11 cellular contexts compared by ENCODE assay signal in the genomic region with DNA sequence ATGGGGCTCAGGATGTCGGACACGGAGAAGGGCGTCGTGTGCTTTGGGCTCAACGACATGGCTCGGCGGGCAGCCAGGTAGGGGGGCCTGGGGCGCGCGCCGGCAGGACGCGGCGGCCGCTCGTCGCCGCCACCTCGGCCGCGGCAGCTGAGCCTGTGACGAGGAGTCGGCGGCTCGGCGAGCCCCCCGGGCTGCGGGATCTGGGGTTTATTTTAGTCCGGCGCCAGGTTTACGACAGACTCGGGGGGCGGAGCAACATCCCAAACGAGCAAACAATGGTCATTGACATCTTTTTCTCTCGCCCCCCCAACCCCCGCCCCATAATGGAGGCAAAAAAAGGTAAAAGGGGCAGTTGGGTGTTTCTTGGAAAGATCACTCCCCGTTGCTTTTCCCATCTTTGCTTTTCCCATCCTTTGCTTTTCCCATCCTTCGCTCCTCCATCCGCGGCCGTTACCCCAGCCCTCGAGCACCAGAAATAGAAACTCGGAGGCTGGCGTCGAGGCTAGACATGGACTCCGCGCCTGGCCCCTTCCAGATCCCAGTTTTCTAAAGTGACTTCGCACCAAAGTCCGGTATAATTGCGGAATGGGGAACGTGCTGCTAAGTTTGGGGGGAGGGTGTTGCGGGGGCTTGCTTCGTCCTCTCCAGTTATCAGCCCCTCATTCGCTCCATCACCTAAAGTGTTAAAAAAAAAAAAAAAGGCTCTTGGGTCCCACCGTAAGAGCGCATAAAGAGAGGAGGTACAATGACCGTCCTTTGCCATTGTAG. TPM values are rescaled to one million over a fixed set of nuclear protein-coding genes. Genes with fewer than 3 reads are reported as not detected.
DNase-seq lines count a peak whose midpoint lies in the region; ATAC-seq and TF ChIP-seq lines count a peak whose summit lies in the region.
"Had no signal": no experiment of that assay in that cellular context is flagged by ENCODE, and none has a peak within 500 bp of the region (broad histone marks: within the 10 kb centered on the region; RNA-seq: fewer than 3 reads in every experiment).

A gene (minus strand): TSS at position 186 of the 768 bp plus-strand sequence. CDS start 127 bp downstream, at position 59.

- H3K4me1 Mint-ChIP-seq in CD4-positive, alpha-beta T cell (ENCODE audit: low read depth), result peaks cover 19% of the 10 kb centered on the region
- no peaks in the 10 kb centered on the region for H3K4me1 Mint-ChIP-seq in nephron progenitor cell

- H3K9me3 Mint-ChIP-seq in CD4-positive, alpha-beta T cell, result peaks cover 2% of the 10 kb centered on the region
- H3K9me3 Mint-ChIP-seq in nephron progenitor cell, result no peaks in the 10 kb centered on the region

- H3K4me3 Mint-ChIP-seq in CD4-positive, alpha-beta T cell, result peak within 1 kb of the TSS; percentile 60
- H3K4me3 Mint-ChIP-seq in nephron progenitor cell, result no peak within 1 kb of the TSS

- no peak for DNase-seq in CD4-positive, alpha-beta T cell
- DNase-seq in HUDEP-2 (lab: John Stamatoyannopoulos, UW; ENCODE audit: unreplicated experiment in 76 of 76) (peak in 39 of 76 experiments; percentile 4 to 61 (median 36)), ascending aorta (ENCODE audit: low spot score in 2 of 2) (no peak), nephron progenitor cell (peak; percentile 17), middle frontal gyrus (ENCODE audit: extremely low spot score, low spot score) (no peak), nucleus accumbens (lab: John Stamatoyannopoulos, UW) (no peak)
- DNase-seq: occipital lobe, OCI-M1 had no signal

- intact Hi-C loops in CD4-positive, alpha-beta T cell (cut with DNase I, micrococcal nuclease), result loop anchor here (5.0 to 10.0 kb wide), 4 partner anchors 110 to 293 kb away; a partner anchor contains a TSS
- intact Hi-C loops in ascending aorta (cut with DNase I), result no loop called here

- H3K9me3 ChIP-seq in CD4-positive, alpha-beta T cell (ENCODE audit: control insufficient read depth, low read length), result peaks cover 17% of the 10 kb centered on the region
- no peaks in the 10 kb centered on the region for H3K9me3 ChIP-seq in ascending aorta

- H3K36me3 Mint-ChIP-seq in CD4-positive, alpha-beta T cell (ENCODE audit: low read depth), result peaks cover 5% of the 10 kb centered on the region
- no peaks in the 10 kb centered on the region for H3K36me3 Mint-ChIP-seq in nephron progenitor cell (ENCODE audit: low read depth)

- no peak within 1 kb of the TSS for H3K27ac ChIP-seq in CD4-positive, alpha-beta T cell (ENCODE audit: low read depth, low read length)
- H3K27ac ChIP-seq in ascending aorta, result no peak within 1 kb of the TSS

- TF ChIP-seq CTCF in CD4-positive, alpha-beta T cell (IDR thresholded peaks at IDR 0.05), result no peak
- TF ChIP-seq CTCF in ascending aorta (IDR thresholded peaks at IDR 0.05) (no peak), nephron progenitor cell (IDR thresholded peaks at IDR 0.05) (no peak)

- H3K27me3 ChIP-seq in CD4-positive, alpha-beta T cell (ENCODE audit: control insufficient read depth, insufficient read depth, low read length), result peaks cover 89% of the 10 kb centered on the region
- H3K27me3 ChIP-seq in ascending aorta, result peaks cover 28% of the 10 kb centered on the region

- H3K4me1 ChIP-seq in ascending aorta, result peaks cover 0 to 2% of the 10 kb centered on the region in 2 donors

- POLR2A ChIA-PET in CD4-positive, alpha-beta T cell (lab: Charles Lee), result no interaction called here

- H3K4me3 ChIP-seq in ascending aorta, result peak within 1 kb of the TSS; percentile 37 to 50

- no peak within 1 kb of the TSS for H3K27ac Mint-ChIP-seq in CD4-positive, alpha-beta T cell
- H3K27ac Mint-ChIP-seq in nephron progenitor cell, result no peak within 1 kb of the TSS

- H3K27me3 Mint-ChIP-seq in CD4-positive, alpha-beta T cell, result peaks cover 81% of the 10 kb centered on the region
- peaks cover 92% of the 10 kb centered on the region for H3K27me3 Mint-ChIP-seq in nephron progenitor cell (ENCODE audit: low read depth, poor library complexity)

- H3K36me3 ChIP-seq in ascending aorta, result no peaks in the 10 kb centered on the region

- no peak for ATAC-seq in CD4-positive, alpha-beta T cell (ENCODE audit: poor library complexity)
- ATAC-seq in GM21576 (IDR thresholded peaks at IDR 0.05; ENCODE audit: unreplicated experiment), result no peak
- ATAC-seq in GM21825 (IDR thresholded peaks at IDR 0.05; ENCODE audit: unreplicated experiment), result no peak

- CTCF ChIA-PET in CD4-positive, alpha-beta T cell (lab: Charles Lee), result no interaction called here

RNA-seq across cellular contexts. Expression of the gene that starts here (rescaled TPM):
- not detected for total RNA-seq in CD4-positive, alpha-beta T cell
- not detected for total RNA-seq in ascending aorta
- total RNA-seq: fibroblast of lung, occipital lobe had no signal

Comparison
In these comparisons a context has a peak if more than half of its experiments do, and no peak if none do; other contexts are left out.
1. DNase-seq: peak in HUDEP-2 (39 of 76) and nephron progenitor cell (single experiment); none in CD4-positive, alpha-beta T cell (0 of 10), ascending aorta (0 of 2), middle frontal gyrus (single experiment) and nucleus accumbens (0 of 56).